ENCODE assay signal across 10 cellular contexts in the genomic region with DNA sequence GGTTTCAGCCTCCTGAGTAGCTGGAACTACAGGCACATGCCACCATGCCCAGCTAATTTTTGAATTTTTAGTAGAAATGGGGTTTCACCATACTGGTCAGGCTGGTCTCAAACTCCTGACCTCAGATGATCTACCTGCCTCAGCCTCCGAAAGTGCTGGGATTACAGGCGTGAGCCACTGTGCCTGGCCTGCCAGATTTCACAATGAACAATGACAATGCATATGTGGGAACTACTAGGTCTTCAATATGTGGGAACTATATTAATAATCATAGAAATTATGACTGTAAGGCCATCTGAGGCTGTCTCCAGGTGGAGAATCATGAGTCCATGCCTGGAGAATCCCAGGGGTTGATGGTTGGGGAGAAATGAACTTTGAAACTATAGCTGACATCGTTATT. TPM values are rescaled to one million over a fixed set of nuclear protein-coding genes. Genes with fewer than 3 reads are reported as not detected.
DNase-seq lines count a peak whose midpoint lies in the region; ATAC-seq, FAIRE-seq and TF ChIP-seq lines count a peak whose summit lies in the region.
"Not testable (repeated sequence)": the region's sequence is repeated elsewhere in the genome, so short reads cannot be mapped to it uniquely, and the experiment has no call there.
"Had no signal": no experiment of that assay in that cellular context is flagged by ENCODE, and none has a peak within 500 bp of the region (broad histone marks: within the 10 kb centered on the region; RNA-seq: fewer than 3 reads in every experiment).

No MANE protein-coding gene starts in this region.

- not testable (repeated sequence) for H2AFZ ChIP-seq in K562 (ENCODE audit: low read depth, low read length)

- not testable (repeated sequence) for H3K4me3 ChIP-seq in BLaER1; HL-60 (replicated peaks; ENCODE audit: insufficient read depth, low read length); NB4 (ENCODE audit: low read depth, low read length); K562; liver (ENCODE audit: low read depth in 1 of 3, low read length in 3 of 3)
- H3K4me3 ChIP-seq in neutrophil (ENCODE audit: low read depth in 1 of 2, low read length in 1 of 2) = peak overlapping the region in 1 of 2 experiments; percentile 28

- H3K27ac ChIP-seq in BLaER1 (peak overlapping the region; percentile 57; the same call in 1 of the 2 replicates), HL-60 (replicated peaks) (peak overlapping the region; percentile 78), neutrophil (peak overlapping the region; percentile 96)
- not testable (repeated sequence) for H3K27ac ChIP-seq in K562 (ENCODE audit: extremely low read depth, low read depth, low read length); liver (ENCODE audit: low read depth in 1 of 2, low read length in 2 of 2)

- H3K36me3 ChIP-seq in BLaER1; K562 (ENCODE audit: control insufficient read depth, insufficient read depth, low read length); liver (ENCODE audit: control insufficient read depth in 4 of 4, insufficient read depth in 3 of 4, low read depth in 1 of 4, low read length in 3 of 4): not testable (repeated sequence)
- peaks cover 81% of the 10 kb centered on the region for H3K36me3 ChIP-seq in neutrophil

- WGBS in K562 (ENCODE audit: insufficient coverage, low coverage, missing lambda C conversion rate) = 32% methylated on average over 3 of the region's 3 CpGs
- WGBS in liver = 73% methylated on average over 3 of the region's 3 CpGs

- not testable (repeated sequence) for BruUV-seq in K562 (replicated peaks; lab: Mats Ljungman, UMichigan)

- H3K79me2 ChIP-seq in K562 (ENCODE audit: control insufficient read depth, insufficient read depth, low read length) = not testable (repeated sequence)

- not testable (repeated sequence) for H3K9me1 ChIP-seq in K562 (ENCODE audit: control insufficient read depth, insufficient read depth, low read length)

- not testable (repeated sequence) for H3K27me3 ChIP-seq in BLaER1; HL-60 (ENCODE audit: insufficient read depth, poor library complexity, severe bottlenecking); K562 (ENCODE audit: control insufficient read depth in 2 of 2, insufficient read depth in 2 of 2, low read length in 2 of 2); liver (ENCODE audit: control insufficient read depth in 4 of 4, insufficient read depth in 4 of 4, low read length in 3 of 4); neutrophil

- TF ChIP-seq EP300 in K562 (IDR thresholded peaks at IDR 0.05; ENCODE audit: low read length) = not testable (repeated sequence)

- not testable (repeated sequence) for TF ChIP-seq RAD21 in K562 (CRISPR knock-in tag; conservative IDR thresholded peaks at IDR 0.05 in 1 of 2, IDR thresholded peaks at IDR 0.05 in 1 of 2); liver (IDR thresholded peaks at IDR 0.05)

- not testable (repeated sequence) for H3K4me2 ChIP-seq in BLaER1; K562 (ENCODE audit: insufficient read depth, low read length)

- ATAC-seq in K562 = not testable (repeated sequence)

- TF ChIP-seq POLR2A in NB4 (IDR thresholded peaks at IDR 0.05; ENCODE audit: extremely low read depth, insufficient read length); K562 (conservative IDR thresholded peaks at IDR 0.05): not testable (repeated sequence)

- in situ Hi-C loops in K562 (cut with MboI) = not testable (repeated sequence)

- not testable (repeated sequence) for TF ChIP-seq CTCF in HL-60 (IDR thresholded peaks at IDR 0.05; ENCODE audit: insufficient read depth, low read length); NB4 (IDR thresholded peaks at IDR 0.05; ENCODE audit: low read depth, low read length); K562 (IDR thresholded peaks at IDR 0.05 in 2 of 3, conservative IDR thresholded peaks at IDR 0.05 in 1 of 3; ENCODE audit: insufficient read depth in 2 of 3, low read depth in 1 of 3, low read length in 3 of 3); liver (IDR thresholded peaks at IDR 0.05; ENCODE audit: low read depth, low read length, missing input control); neutrophil (IDR thresholded peaks at IDR 0.05)

- CTCF ChIA-PET in K562 (lab: Yijun Ruan, JAX; ENCODE audit: low intra/inter-chr PET ratio) = not testable (repeated sequence)

- peaks cover 72% of the 10 kb centered on the region for H3K4me1 ChIP-seq in BLaER1
- peaks cover 50 to 56% of the 10 kb centered on the region in 2 experiments for H3K4me1 ChIP-seq in K562 (replicated peaks in 1 of 2; ENCODE audit: control insufficient read depth in 2 of 2, insufficient read depth in 2 of 2, low read length in 2 of 2)
- peaks cover 0 to 20% (median 12%) of the 10 kb centered on the region in 4 donors for H3K4me1 ChIP-seq in liver (ENCODE audit: control insufficient read depth in 4 of 4, insufficient read depth in 4 of 4, low read length in 3 of 4)
- peaks cover 73 to 80% of the 10 kb centered on the region in 2 experiments for H3K4me1 ChIP-seq in neutrophil (ENCODE audit: control insufficient read depth in 1 of 2, insufficient read depth in 1 of 2, low read depth in 1 of 2, low read length in 1 of 2)

- not testable (repeated sequence) for FAIRE-seq in K562 (lab: Jason Lieb, UNC)

- peak in 1 of 2 experiments; percentile 52 for DNase-seq in HL-60 (ENCODE audit: low read depth in 1 of 2, low spot score in 1 of 2)
- DNase-seq in NB4 (ENCODE audit: low read depth) = peak; percentile 59
- not testable (repeated sequence) for DNase-seq in K562 (ENCODE audit: extremely low read depth in 1 of 4, low spot score in 3 of 4)

- intact Hi-C loops in K562 (cut with micrococcal nuclease) = not testable (repeated sequence)

- POLR2A ChIA-PET in K562 (lab: Yijun Ruan, JAX) = interaction anchor here (0.8 to 2.4 kb wide), 3 partner anchors 10 to 13 kb away, joined by 3 to 8 read pairs (median 3); no protein-coding TSS in a partner anchor

- not testable (repeated sequence) for H3K9ac ChIP-seq in BLaER1; K562 (ENCODE audit: insufficient read depth in 1 of 2, low read depth in 2 of 2, low read length in 2 of 2); liver (ENCODE audit: low read depth in 1 of 2, low read length in 2 of 2)

- not testable (repeated sequence) for H4K20me1 ChIP-seq in BLaER1; K562 (replicated peaks; ENCODE audit: control insufficient read depth, insufficient read depth, low read length)

- not testable (repeated sequence) for H3K9me3 ChIP-seq in BLaER1; K562 (replicated peaks; ENCODE audit: control insufficient read depth, insufficient read depth, low read depth, low read length); liver (ENCODE audit: control insufficient read depth in 4 of 4, low read length in 3 of 4); neutrophil

RNA-seq across cellular contexts. Expression of a gene that starts 7.2 kb away (rescaled TPM):
- total RNA-seq in K562 (2011; cell fraction: chromatin; rRNA removed; ENCODE audit: low replicate concordance) = 0.90 and 1.9 TPM in 2 replicates
- total RNA-seq in K562 (2011; cell fraction: nucleolus; rRNA removed) = not detected in 2 replicates
- total RNA-seq in K562 (2011; cell fraction: nucleoplasm; rRNA removed) = 0.15 TPM in 1 of 2 replicates, not detected in the other
- total RNA-seq in K562 (2014; rRNA removed) (0.09 TPM in 1 of 2 replicates, not detected in the other), K562 (2014; rRNA removed; fragmentation: Illumina TruSeq; extraction: Trizol) (0.04 TPM in 1 of 2 replicates, not detected in the other), K562 (2015; rRNA removed; fragmentation: Illumina TruSeq; extraction: Trizol) (0.19 and 0.33 TPM in 2 replicates), K562 (2021) (0.22 and 0.24 TPM in 2 replicates), liver (1 to 10 TPM in 1 of 2 donors, under 1 TPM in 1; 0.08 to 1.8 TPM)
- polyA plus RNA-seq in K562 (2011; rRNA removed) (0.13 and 0.53 TPM in 2 replicates), K562 (2014; fragmentation: Illumina TruSeq; extraction: Trizol) (0.12 and 0.29 TPM in 2 replicates), K562 (2014; fragmentation: Nextera tagmentation; extraction: Ambion mirVana) (not detected), K562 (2014; rRNA removed) (not detected in 2 replicates), liver (under 1 TPM in 1 of 2 donors, not detected in 1; 0.06 TPM)
- polyA plus RNA-seq in K562 (2011; cell fraction: cytosol; rRNA removed) = 0.07 and 0.40 TPM in 2 replicates
- polyA plus RNA-seq in K562 (2011; cell fraction: nucleus; rRNA removed) = 0.65 and 1.0 TPM in 2 replicates
- 0.51 and 1.4 TPM in 2 replicates for polyA plus RNA-seq in K562 (2012)
- 0.35 and 0.69 TPM in 2 replicates for polyA minus RNA-seq in K562 (2011; rRNA and poly(A)+ RNA removed)
- polyA minus RNA-seq in K562 (2011; cell fraction: cytosol; rRNA and poly(A)+ RNA removed) = not detected in 2 replicates
- 0.27 and 0.67 TPM in 2 replicates for polyA minus RNA-seq in K562 (2011; cell fraction: nucleus; rRNA and poly(A)+ RNA removed)
- total RNA-seq: CD8-positive, alpha-beta memory T cell; GM23338; HT-29 had no signal
- polyA plus RNA-seq: CD8-positive, alpha-beta memory T cell; GM23338; IgD-negative memory B cell had no signal

RNA-seq across cellular contexts. Expression of a gene that starts 19.3 kb away (rescaled TPM):
- total RNA-seq in K562 (2011; cell fraction: chromatin; rRNA removed; ENCODE audit: low replicate concordance) = 0.40 and 1.00 TPM in 2 replicates
- total RNA-seq in K562 (2011; cell fraction: nucleolus; rRNA removed) = 0.17 and 0.66 TPM in 2 replicates
- total RNA-seq in K562 (2011; cell fraction: nucleoplasm; rRNA removed) = 0.29 TPM in 1 of 2 replicates, not detected in the other
- total RNA-seq in K562 (2014; rRNA removed) = not detected in 2 replicates
- 0.16 TPM in 1 of 2 replicates, not detected in the other for total RNA-seq in K562 (2014; rRNA removed; fragmentation: Illumina TruSeq; extraction: Trizol)
- total RNA-seq in K562 (2015; rRNA removed; fragmentation: Illumina TruSeq; extraction: Trizol) = 0.08 TPM in 1 of 2 replicates, not detected in the other
- total RNA-seq in K562 (2021) = 0.09 and 0.16 TPM in 2 replicates
- 0.13 and 0.18 TPM in 2 replicates for polyA plus RNA-seq in K562 (2011; rRNA removed)
- polyA plus RNA-seq in K562 (2011; cell fraction: cytosol; rRNA removed) = 0.09 and 0.18 TPM in 2 replicates
- 0.51 and 0.59 TPM in 2 replicates for polyA plus RNA-seq in K562 (2011; cell fraction: nucleus; rRNA removed)
- 0.03 and 2.0 TPM in 2 replicates for polyA plus RNA-seq in K562 (2012)
- 0.09 and 0.10 TPM in 2 replicates for polyA plus RNA-seq in K562 (2014; fragmentation: Illumina TruSeq; extraction: Trizol)
- polyA plus RNA-seq in K562 (2014; fragmentation: Nextera tagmentation; extraction: Ambion mirVana) = under 1 TPM; 0.10 to 0.30 TPM
- 0.24 and 0.52 TPM in 2 replicates for polyA plus RNA-seq in K562 (2014; rRNA removed)
- polyA minus RNA-seq in K562 (2011; rRNA and poly(A)+ RNA removed) = 0.21 TPM in 1 of 2 replicates, not detected in the other
- not detected in 2 replicates for polyA minus RNA-seq in K562 (2011; cell fraction: cytosol; rRNA and poly(A)+ RNA removed)
- polyA minus RNA-seq in K562 (2011; cell fraction: nucleus; rRNA and poly(A)+ RNA removed) = 0.27 TPM in 1 of 2 replicates, not detected in the other
- 1 to 10 TPM; 1.4 to 3.2 TPM for total RNA-seq in liver
- polyA plus RNA-seq in liver = under 1 TPM; 0.52 to 0.63 TPM
- total RNA-seq: CD8-positive, alpha-beta memory T cell; GM23338; HT-29 had no signal
- polyA plus RNA-seq: CD8-positive, alpha-beta memory T cell; GM23338; IgD-negative memory B cell had no signal

RNA-seq across cellular contexts. Expression of a gene that starts 48.2 kb away (rescaled TPM):
- total RNA-seq in K562 (2011; cell fraction: chromatin; rRNA removed; ENCODE audit: low replicate concordance) = 32.2 and 108 TPM in 2 replicates
- 85.9 and 107 TPM in 2 replicates for total RNA-seq in K562 (2011; cell fraction: nucleolus; rRNA removed)
- total RNA-seq in K562 (2011; cell fraction: nucleoplasm; rRNA removed) = 35.6 and 47.7 TPM in 2 replicates
- total RNA-seq in K562 (2014; rRNA removed) (41.7 and 49.9 TPM in 2 replicates), K562 (2014; rRNA removed; fragmentation: Illumina TruSeq; extraction: Trizol) (11.0 and 12.4 TPM in 2 replicates), K562 (2015; rRNA removed; fragmentation: Illumina TruSeq; extraction: Trizol) (16.2 and 19.2 TPM in 2 replicates), K562 (2021) (50.2 and 52.6 TPM in 2 replicates), liver (10 to 100 TPM in 1 of 2 donors, 1 to 10 TPM in 1; 7.6 to 16.4 TPM)
- polyA plus RNA-seq in K562 (2011; rRNA removed) (21.9 and 35.8 TPM in 2 replicates), K562 (2014; fragmentation: Illumina TruSeq; extraction: Trizol) (34.2 and 55.7 TPM in 2 replicates), K562 (2014; fragmentation: Nextera tagmentation; extraction: Ambion mirVana) (1 to 10 TPM; 1.2 to 2.6 TPM), K562 (2014; rRNA removed) (39.6 and 48.0 TPM in 2 replicates), liver (1 to 10 TPM; 4.5 to 7.4 TPM)
- 23.3 and 42.8 TPM in 2 replicates for polyA plus RNA-seq in K562 (2011; cell fraction: cytosol; rRNA removed)
- 157 and 196 TPM in 2 replicates for polyA plus RNA-seq in K562 (2011; cell fraction: nucleus; rRNA removed)
- polyA plus RNA-seq in K562 (2012) = 32.5 and 46.3 TPM in 2 replicates
- 9.4 and 10.4 TPM in 2 replicates for polyA minus RNA-seq in K562 (2011; rRNA and poly(A)+ RNA removed)
- polyA minus RNA-seq in K562 (2011; cell fraction: cytosol; rRNA and poly(A)+ RNA removed) = 17.7 and 29.2 TPM in 2 replicates
- 35.1 and 38.8 TPM in 2 replicates for polyA minus RNA-seq in K562 (2011; cell fraction: nucleus; rRNA and poly(A)+ RNA removed)

RNA-seq across cellular contexts. Expression of a gene that starts 58.9 kb away (rescaled TPM):
- total RNA-seq in K562 (2011; cell fraction: chromatin; rRNA removed; ENCODE audit: low replicate concordance) = 0.81 and 1.3 TPM in 2 replicates
- 0.79 and 1.0 TPM in 2 replicates for total RNA-seq in K562 (2011; cell fraction: nucleolus; rRNA removed)
- 0.81 and 2.1 TPM in 2 replicates for total RNA-seq in K562 (2011; cell fraction: nucleoplasm; rRNA removed)
- total RNA-seq in K562 (2014; rRNA removed) = not detected in 2 replicates
- total RNA-seq in K562 (2014; rRNA removed; fragmentation: Illumina TruSeq; extraction: Trizol) = not detected in 2 replicates
- not detected in 2 replicates for total RNA-seq in K562 (2015; rRNA removed; fragmentation: Illumina TruSeq; extraction: Trizol)
- 0.31 TPM in 1 of 2 replicates, not detected in the other for total RNA-seq in K562 (2021)
- polyA plus RNA-seq in K562 (2011; rRNA removed) = 0.04 and 0.57 TPM in 2 replicates
- 0.12 and 0.15 TPM in 2 replicates for polyA plus RNA-seq in K562 (2011; cell fraction: cytosol; rRNA removed)
- polyA plus RNA-seq in K562 (2011; cell fraction: nucleus; rRNA removed) = 0.70 and 0.81 TPM in 2 replicates
- 0.39 and 0.44 TPM in 2 replicates for polyA plus RNA-seq in K562 (2012)
- polyA plus RNA-seq in K562 (2014; fragmentation: Illumina TruSeq; extraction: Trizol) = 0.16 and 0.29 TPM in 2 replicates
- not detected for polyA plus RNA-seq in K562 (2014; fragmentation: Nextera tagmentation; extraction: Ambion mirVana)
- 0.34 TPM in 1 of 2 replicates, not detected in the other for polyA plus RNA-seq in K562 (2014; rRNA removed)
- polyA minus RNA-seq in K562 (2011; rRNA and poly(A)+ RNA removed) = 0.18 TPM in 2 replicates
- polyA minus RNA-seq in K562 (2011; cell fraction: cytosol; rRNA and poly(A)+ RNA removed) = not detected in 2 replicates
- 0.33 TPM in 1 of 2 replicates, not detected in the other for polyA minus RNA-seq in K562 (2011; cell fraction: nucleus; rRNA and poly(A)+ RNA removed)
- total RNA-seq in liver = 1 to 10 TPM; 2.3 to 3.3 TPM
- 1 to 10 TPM; 1.7 to 1.8 TPM for polyA plus RNA-seq in liver
